In genomic region chr9:37238122-37238521, GRCh38 we compare ENCODE assay signal across 17 cellular contexts.
DNase-seq lines count a peak whose midpoint lies in the region; ATAC-seq, FAIRE-seq and TF ChIP-seq lines count a peak whose summit lies in the region.
"Had no signal": no experiment of that assay in that cellular context is flagged by ENCODE, and none has a peak within 500 bp of the region (broad histone marks: within the 10 kb centered on the region; RNA-seq: fewer than 3 reads in every experiment).

No MANE protein-coding gene starts in this region.

- H4K20me1 ChIP-seq in SU-DHL-6 (ENCODE audit: low read depth, low read length) (peaks cover 46% of the 10 kb centered on the region), H1 (replicated peaks in 1 of 2; ENCODE audit: control insufficient read depth in 1 of 2, insufficient read depth in 2 of 2, low read length in 2 of 2) (no peaks in the 10 kb centered on the region)

- no peak overlapping the region for H3K27ac ChIP-seq in A549
- peak overlapping the region; percentile 31; the same call in 1 of the 2 replicates for H3K27ac ChIP-seq in SU-DHL-6 (ENCODE audit: low read depth, low read length)
- no peak overlapping the region for H3K27ac ChIP-seq in H1 (ENCODE audit: low read depth, low read length)
- H3K27ac ChIP-seq in tibial artery, result no peak overlapping the region
- H3K27ac ChIP-seq in heart right ventricle, result no peak overlapping the region
- H3K27ac ChIP-seq: C4-2B, HL-60 had no signal

- ATAC-seq in A549 (no peak), heart right ventricle (no peak), left cardiac atrium (no peak)

- H3K23ac ChIP-seq in H1 (ENCODE audit: insufficient read length), result no peak overlapping the region

- peaks cover 99% of the 10 kb centered on the region for H3K79me2 ChIP-seq in SU-DHL-6 (ENCODE audit: insufficient read depth, low read length)
- peaks cover 0 to 10% of the 10 kb centered on the region in 2 experiments; a peak in 1 of 4 replicates for H3K79me2 ChIP-seq in H1 (ENCODE audit: control insufficient read depth in 1 of 2, insufficient read depth in 2 of 2, low read length in 2 of 2)

- H3K9me3 ChIP-seq in A549, result no peaks in the 10 kb centered on the region
- no peaks in the 10 kb centered on the region for H3K9me3 ChIP-seq in SU-DHL-6 (ENCODE audit: insufficient read depth, low read length)
- no peaks in the 10 kb centered on the region for H3K9me3 ChIP-seq in H1 (ENCODE audit: insufficient read depth in 2 of 2, low read depth in 1 of 2, low read length in 1 of 2)
- no peaks in the 10 kb centered on the region for H3K9me3 ChIP-seq in tibial artery
- no peaks in the 10 kb centered on the region for H3K9me3 ChIP-seq in heart right ventricle

- H3K9ac ChIP-seq in SU-DHL-6 (ENCODE audit: low read length) (no peak overlapping the region), H1 (replicated peaks in 1 of 4; ENCODE audit: extremely low read depth in 1 of 4, low read depth in 3 of 4, low read length in 3 of 4) (no peak overlapping the region)

- H2BK15ac ChIP-seq in H1 (ENCODE audit: low read length), result no peak overlapping the region

- TF ChIP-seq EP300 in A549 (IDR thresholded peaks at IDR 0.05) (no peak), H1 (IDR thresholded peaks at IDR 0.05; ENCODE audit: borderline replicate concordance in 1 of 2, low read depth in 2 of 2, low read length in 2 of 2) (no peak)

- H2AFZ ChIP-seq in SU-DHL-6 (ENCODE audit: low read depth, low read length, severe bottlenecking) (no peak overlapping the region), H1 (ENCODE audit: low read length) (no peak overlapping the region)

- intact Hi-C loops in tibial artery (cut with DNase I; ENCODE audit: low total_unique reads), result no loop called here
- intact Hi-C loops in heart right ventricle (cut with DNase I), result no loop called here
- intact Hi-C loops in left cardiac atrium (cut with DNase I), result no loop called here

- no peak overlapping the region for H2BK120ac ChIP-seq in H1 (replicated peaks; ENCODE audit: low read depth, low read length)

- TF ChIP-seq POLR2A in A549 (IDR thresholded peaks at IDR 0.05; ENCODE audit: low read length), result no peak
- TF ChIP-seq POLR2A in H1 (IDR thresholded peaks at IDR 0.05; ENCODE audit: control extremely low read depth in 1 of 2, low read depth in 2 of 2, low read length in 2 of 2), result no peak

- no peak overlapping the region for H2AK5ac ChIP-seq in H1 (ENCODE audit: low read depth, low read length)

- no peaks in the 10 kb centered on the region for H3K9me2 ChIP-seq in SU-DHL-6 (replicated peaks; ENCODE audit: insufficient read depth, low read length)

- H4K5ac ChIP-seq in H1 (ENCODE audit: insufficient read length, low read depth, low read length), result peak overlapping the region; percentile 36

- H3K36me3 ChIP-seq in SU-DHL-6 (ENCODE audit: low read length), result peaks cover 8% of the 10 kb centered on the region; the same call in 1 of the 2 replicates
- H3K36me3 ChIP-seq in H1 (ENCODE audit: control insufficient read depth in 2 of 4, insufficient read depth in 4 of 4, low read length in 3 of 4), result no peaks in the 10 kb centered on the region
- no peaks in the 10 kb centered on the region for H3K36me3 ChIP-seq in H7 (replicated peaks; ENCODE audit: control insufficient read depth, insufficient read depth, low read length)
- peaks cover 0 to 4% (median 0%) of the 10 kb centered on the region in 3 donors for H3K36me3 ChIP-seq in tibial artery
- H3K36me3 ChIP-seq in heart right ventricle, result peaks cover 0 to 7% (median 0%) of the 10 kb centered on the region in 9 donors

- DNase-seq in A549 (ENCODE audit: low read depth in 1 of 2, low spot score in 1 of 2), result no peak
- no peak for DNase-seq in GM18507 (ENCODE audit: extremely low spot score, insufficient read length, low read depth)
- DNase-seq in H1 (ENCODE audit: low read depth in 1 of 2, low spot score in 2 of 2), result no peak
- DNase-seq in H7, result no peak
- no peak for DNase-seq in tibial artery
- DNase-seq in heart right ventricle, result no peak
- no peak for DNase-seq in left cardiac atrium
- DNase-seq: 8988T; ACHN; CD4-positive, alpha-beta memory T cell; DMS79; H9; KBM-7 had no signal

- H2BK5ac ChIP-seq in H1 (ENCODE audit: low read depth, low read length), result no peak overlapping the region

- no peak overlapping the region for H3K4ac ChIP-seq in H1 (replicated peaks; ENCODE audit: insufficient read length, low read depth, low read length)

- H2BK20ac ChIP-seq in H1 (ENCODE audit: low read length), result no peak overlapping the region

- TF ChIP-seq RAD21 in A549 (conservative IDR thresholded peaks at IDR 0.05 in 1 of 2, IDR thresholded peaks at IDR 0.05 in 1 of 2), result no peak
- no peak for TF ChIP-seq RAD21 in H1 (IDR thresholded peaks at IDR 0.05 in 1 of 2, conservative IDR thresholded peaks at IDR 0.05 in 1 of 2; ENCODE audit: low read depth in 2 of 2, low read length in 2 of 2)

- POLR2A ChIA-PET in A549 (lab: Yijun Ruan, JAX), result no interaction called here
- POLR2A ChIA-PET in H1 (lab: Charles Lee; ENCODE audit: partially characterized antibody), result no interaction called here

- H3K4me2 ChIP-seq in A549 (no peak overlapping the region), SU-DHL-6 (ENCODE audit: low read depth, low read length, poor library complexity, severe bottlenecking) (peak overlapping the region; percentile 45), H1 (ENCODE audit: insufficient read depth in 1 of 2, low read depth in 2 of 2, low read length in 2 of 2) (no peak overlapping the region)

- peaks cover 53% of the 10 kb centered on the region for H3F3A ChIP-seq in SU-DHL-6 (ENCODE audit: insufficient read depth)

- no peak for TF ChIP-seq CTCF in A549 (IDR thresholded peaks at IDR 0.05)
- TF ChIP-seq CTCF in SU-DHL-6 (IDR thresholded peaks at IDR 0.05; ENCODE audit: insufficient read depth, low read length, poor library complexity, severe bottlenecking), result no peak
- TF ChIP-seq CTCF in H1 (IDR thresholded peaks at IDR 0.05; ENCODE audit: control extremely low read depth in 1 of 3, insufficient read depth in 1 of 3, low read depth in 1 of 3, low read length in 3 of 3), result no peak
- TF ChIP-seq CTCF in tibial artery (IDR thresholded peaks at IDR 0.05), result no peak
- TF ChIP-seq CTCF in heart right ventricle (IDR thresholded peaks at IDR 0.05), result no peak

- CTCF ChIA-PET in A549 (lab: Yijun Ruan, JAX) (interaction anchor here (1.4 kb wide), 1 partner anchor 365 kb away, joined by 4 read pairs; no protein-coding TSS in a partner anchor), H1 (lab: Charles Lee; ENCODE audit: partially characterized antibody) (no interaction called here)

- FAIRE-seq in A549 (lab: Jason Lieb, UNC) (no peak), GM18507 (lab: Jason Lieb, UNC) (peak; percentile 75), H1 (lab: Jason Lieb, UNC) (no peak)
- FAIRE-seq: GM12892 had no signal

- H3K23me2 ChIP-seq in H1 (ENCODE audit: low read depth, low read length), result no peaks in the 10 kb centered on the region

- no peak overlapping the region for H4K8ac ChIP-seq in H1 (ENCODE audit: extremely low read depth, insufficient read depth, low read length)

- H3K18ac ChIP-seq in H1 (ENCODE audit: extremely low read depth, low read length), result no peak overlapping the region

- 0 out of 2 replicates have a peak, but pooled peaks cover 2% of the 10 kb centered on the region for H3K79me1 ChIP-seq in H1 (ENCODE audit: low read depth, low read length)

- no peak overlapping the region for H3K4me3 ChIP-seq in A549
- H3K4me3 ChIP-seq in SU-DHL-6 (ENCODE audit: insufficient read depth, low read length, poor library complexity, severe bottlenecking), result no peak overlapping the region
- H3K4me3 ChIP-seq in H1 (ENCODE audit: extremely low read depth in 1 of 4, insufficient read depth in 2 of 4, low read depth in 3 of 4, low read length in 4 of 4), result no peak overlapping the region
- no peak overlapping the region for H3K4me3 ChIP-seq in H7 (ENCODE audit: insufficient read depth, low read depth, low read length)
- no peak overlapping the region for H3K4me3 ChIP-seq in tibial artery
- H3K4me3 ChIP-seq in heart right ventricle, result no peak overlapping the region

- H4K91ac ChIP-seq in H1 (replicated peaks; ENCODE audit: insufficient read length, low read length), result no peak overlapping the region

- no peak overlapping the region for H3K14ac ChIP-seq in H1 (ENCODE audit: insufficient read length)

- peaks cover 9% of the 10 kb centered on the region for H3K4me1 ChIP-seq in A549
- no peaks in the 10 kb centered on the region for H3K4me1 ChIP-seq in H1 (replicated peaks in 1 of 4; ENCODE audit: control insufficient read depth in 3 of 4, insufficient read depth in 4 of 4, low read length in 3 of 4)
- H3K4me1 ChIP-seq in tibial artery, result no peaks in the 10 kb centered on the region
- H3K4me1 ChIP-seq in heart right ventricle, result peaks cover 0 to 11% (median 0%) of the 10 kb centered on the region in 9 donors

- no peak overlapping the region for H3K56ac ChIP-seq in H1 (replicated peaks; ENCODE audit: insufficient read length, low read depth, low read length)

- no peak overlapping the region for H2BK12ac ChIP-seq in H1 (ENCODE audit: low read depth, low read length)

- H3K27me3 ChIP-seq in SU-DHL-6 (ENCODE audit: low read length), result no peaks in the 10 kb centered on the region
- H3K27me3 ChIP-seq in H1 (replicated peaks in 1 of 4; ENCODE audit: control insufficient read depth in 3 of 4, extremely low read depth in 1 of 4, insufficient read depth in 3 of 4, low read length in 3 of 4), result no peaks in the 10 kb centered on the region
- H3K27me3 ChIP-seq in H7 (ENCODE audit: control insufficient read depth, insufficient read depth, low read length), result no peaks in the 10 kb centered on the region
- no peaks in the 10 kb centered on the region for H3K27me3 ChIP-seq in tibial artery
- no peaks in the 10 kb centered on the region for H3K27me3 ChIP-seq in heart right ventricle

TF ChIP-seq in A549, 52 proteins besides CTCF, POLR2A, EP300 and RAD21:
- TF ChIP-seq MAFK (IDR thresholded peaks at IDR 0.05; ENCODE audit: partially characterized antibody) (peak; percentile 7), ZSCAN20 (CRISPR knock-in tag; IDR thresholded peaks at IDR 0.05) (no peak)

TF ChIP-seq in H1, 55 proteins besides CTCF, POLR2A, EP300 and RAD21 (continues in another document):
- no peak for TF ChIP-seq RXRA (IDR thresholded peaks at IDR 0.05; ENCODE audit: insufficient read depth, low read depth, low read length)
- no peak for TF ChIP-seq ASH2L (IDR thresholded peaks at IDR 0.05; ENCODE audit: low read length)
- no peak for TF ChIP-seq YY1 (IDR thresholded peaks at IDR 0.05; ENCODE audit: low read depth, low read length)
- TF ChIP-seq TCF12 (IDR thresholded peaks at IDR 0.05; ENCODE audit: low read depth, low read length), result no peak
- TF ChIP-seq CTBP2 (IDR thresholded peaks at IDR 0.05; ENCODE audit: borderline replicate concordance, insufficient read depth, insufficient read length, low read length), result no peak
- no peak for TF ChIP-seq MAFK (IDR thresholded peaks at IDR 0.05; ENCODE audit: low read depth, low read length)
- TF ChIP-seq SIRT6 (IDR thresholded peaks at IDR 0.05; ENCODE audit: low read length), result no peak
- no peak for TF ChIP-seq TAF1 (IDR thresholded peaks at IDR 0.05; ENCODE audit: low read depth, low read length)
- TF ChIP-seq SP2 (IDR thresholded peaks at IDR 0.05; ENCODE audit: low read length), result no peak

Comparison
In these comparisons a context has a peak if more than half of its experiments do, and no peak if none do; other contexts are left out.
1. Of the 18 proteins assayed by ChIP-seq in both H1 and A549: peak only in H1: none; only in A549: MAFK; in both: none; in neither: 17.